10 cellular contexts compared by ENCODE assay signal in genomic region chr9:136858452-136858843, GRCh38. TPM values are rescaled to one million over a fixed set of nuclear protein-coding genes. Genes with fewer than 3 reads are reported as not detected.
DNase-seq lines count a peak whose midpoint lies in the region; ATAC-seq, FAIRE-seq and TF ChIP-seq lines count a peak whose summit lies in the region.
"Had no signal": no experiment of that assay in that cellular context is flagged by ENCODE, and none has a peak within 500 bp of the region (broad histone marks: within the 10 kb centered on the region; RNA-seq: fewer than 3 reads in every experiment).

No MANE protein-coding gene starts in this region.

- H3K9me3 ChIP-seq in duodenal mucosa (ENCODE audit: control insufficient read depth in 1 of 2, low read length in 2 of 2): no peaks in the 10 kb centered on the region
- no peaks in the 10 kb centered on the region for H3K9me3 ChIP-seq in pancreas
- H3K9me3 ChIP-seq: neutrophil had no signal

- intact Hi-C loops in pancreas (cut with DNase I): no loop called here

- ATAC-seq in pancreas: peak in 2 of 4 donors; percentile 2 to 3
- no peak for ATAC-seq in GM19455 (IDR thresholded peaks at IDR 0.05; ENCODE audit: unreplicated experiment)

- peak overlapping the region; percentile 51 to 68 for H3K9ac ChIP-seq in duodenal mucosa (ENCODE audit: low read depth in 1 of 2, low read length in 2 of 2)

- H3K27ac ChIP-seq in duodenal mucosa (ENCODE audit: low read depth, low read length) (peak overlapping the region; percentile 95), pancreas (peak overlapping the region; percentile 53 to 76 (median 64))
- H3K27ac ChIP-seq: neutrophil had no signal

- H3K4me1 ChIP-seq in duodenal mucosa (ENCODE audit: control insufficient read depth in 1 of 2, insufficient read depth in 2 of 2, low read length in 2 of 2) (peaks cover 43 to 55% of the 10 kb centered on the region in 2 donors), pancreas (peaks cover 26 to 31% (median 27%) of the 10 kb centered on the region in 3 donors)

- peaks cover 17 to 30% of the 10 kb centered on the region in 2 donors for H3K36me3 ChIP-seq in duodenal mucosa (ENCODE audit: control insufficient read depth in 1 of 2, insufficient read depth in 2 of 2, low read length in 2 of 2)
- peaks cover 2 to 30% (median 22%) of the 10 kb centered on the region in 3 donors for H3K36me3 ChIP-seq in pancreas

- no peaks in the 10 kb centered on the region for H3K27me3 ChIP-seq in duodenal mucosa (ENCODE audit: control insufficient read depth in 1 of 2, insufficient read depth in 2 of 2, low read length in 2 of 2)
- H3K27me3 ChIP-seq in pancreas: no peaks in the 10 kb centered on the region
- H3K27me3 ChIP-seq: neutrophil had no signal

- H3K4me3 ChIP-seq in duodenal mucosa (ENCODE audit: low read depth in 1 of 2, low read length in 2 of 2): no peak overlapping the region
- no peak overlapping the region for H3K4me3 ChIP-seq in pancreas
- H3K4me3 ChIP-seq: skin epidermis had no signal

- WGBS in pancreas, 2 donors: 73 to 76% methylated on average over 15 of the region's 15 CpGs

- no peak for TF ChIP-seq CTCF in pancreas (IDR thresholded peaks at IDR 0.05)

- FAIRE-seq in pancreas (lab: Jason Lieb, UNC): no peak

- DNase-seq in NCI-H1417 (lab: John Stamatoyannopoulos, UW): peak in 2 of 3 experiments; percentile 58 to 69
- DNase-seq in NCI-H1417 treated with DMSO at 0.1 percent for 48 hours (lab: John Stamatoyannopoulos, UW): no peak
- DNase-seq in pancreas: peak in 5 of 6 donors; percentile 19 to 79 (median 55)
- no peak for DNase-seq in putamen (ENCODE audit: low spot score)
- DNase-seq: activated CD4-positive, alpha-beta T cell treated with anti-CD3 and anti-CD28 coated beads for 4 hours; NCI-H748 treated with DMSO at 0.1 percent for 48 hours had no signal

RNA-seq across cellular contexts. Expression of gene MAMDC4, which starts 6.3 kb away (rescaled TPM):
- 10 to 100 TPM in 1 of 6 donors, 1 to 10 TPM in 5; 3.0 to 13.3 (median 4.8) TPM for total RNA-seq in pancreas
- polyA plus RNA-seq in pancreas: 10 to 100 TPM; 28.7 to 38.6 TPM

RNA-seq across cellular contexts. Expression of gene EDF1, which starts 7.7 kb away (rescaled TPM):
- total RNA-seq in pancreas: 100 to 1,000 TPM; 230 to 422 (median 268) TPM
- polyA plus RNA-seq in pancreas: 100 to 1,000 TPM; 443 to 612 TPM

RNA-seq across cellular contexts. Expression of gene PHPT1, which starts 9.2 kb away (rescaled TPM):
- total RNA-seq in pancreas: 10 to 100 TPM; 75.2 to 95.5 (median 79.0) TPM
- polyA plus RNA-seq in pancreas: 100 to 1,000 TPM; 180 to 189 TPM

RNA-seq across cellular contexts. Expression of gene AJM1, which starts 16.2 kb away (rescaled TPM):
- total RNA-seq in pancreas: 1 to 10 TPM; 2.9 to 5.5 (median 4.2) TPM
- 10 to 100 TPM in 1 of 2 donors, 1 to 10 TPM in 1; 9.0 to 11.7 TPM for polyA plus RNA-seq in pancreas

RNA-seq across cellular contexts. Expression of gene TRAF2, which starts 27.9 kb away (rescaled TPM):
- 10 to 100 TPM in 1 of 6 donors, 1 to 10 TPM in 5; 4.8 to 13.4 (median 6.9) TPM for total RNA-seq in pancreas
- 10 to 100 TPM; 14.4 TPM for polyA plus RNA-seq in pancreas

Comparison
In these comparisons a context has a peak if more than half of its experiments do, and no peak if none do; other contexts are left out.
1. DNase-seq: peak in NCI-H1417 (2 of 3) and pancreas (5 of 6); none in NCI-H1417 treated with DMSO at 0.1 percent for 48 hours (single experiment) and putamen (single experiment).